ENCODE assay signal across 22 cellular contexts in genomic region chr3:18434731-18435130, GRCh38. TPM values are rescaled to one million over a fixed set of nuclear protein-coding genes. Genes with fewer than 3 reads are reported as not detected.
A peak's percentile ranks its signal among the peaks of the same experiment; 100 is the strongest.
DNase-seq lines count a peak whose midpoint lies in the region; ATAC-seq and TF ChIP-seq lines count a peak whose summit lies in the region.
"Had no signal": no experiment of that assay in that cellular context is flagged by ENCODE, and none has a peak within 500 bp of the region (broad histone marks: within the 10 kb centered on the region; RNA-seq: fewer than 3 reads in every experiment).

No MANE protein-coding gene starts in this region.

- CTCF ChIA-PET in activated CD8-positive, alpha-beta memory T cell treated with anti-CD3 and anti-CD28 coated beads, Interleukin-2, amount 10 ng/mL, durations not matched to agents 7 days and 5 days (lab: Charles Lee) = no interaction called here
- CTCF ChIA-PET in HEK293 (lab: Yijun Ruan, JAX) (interaction anchor here (0.6 kb wide), 1 partner anchor 25 kb away, joined by 3 read pairs; no protein-coding TSS in a partner anchor), MCF 10A (lab: Yijun Ruan, JAX) (no interaction called here)

- no peaks in the 10 kb centered on the region for H3K36me3 ChIP-seq in HEK293 (ENCODE audit: control insufficient read depth in 2 of 2, insufficient read depth in 1 of 2, low read length in 2 of 2)
- no peaks in the 10 kb centered on the region for H3K36me3 ChIP-seq in adrenal gland (replicated peaks in 1 of 2)
- H3K36me3 ChIP-seq: ascending aorta, esophagus squamous epithelium, HAP-1, ovary, vagina, WERI-Rb-1 had no signal

- H3K27me3 ChIP-seq in adrenal gland = peaks cover 39% of the 10 kb centered on the region
- H3K27me3 ChIP-seq: ascending aorta; BLaER1 treated with 17β-estradiol and CSF1 and Interleukin-3, amounts not matched to agents 10 nM and 100 nM; ovary; vagina had no signal

- no peak overlapping the region for H3K4me3 ChIP-seq in HEK293 (ENCODE audit: low read depth, low read length)
- no peak overlapping the region for H3K4me3 ChIP-seq in adrenal gland
- H3K4me3 ChIP-seq: ascending aorta; BLaER1 treated with 17β-estradiol and CSF1 and Interleukin-3, amounts not matched to agents 10 nM and 100 nM; esophagus squamous epithelium; HAP-1; hepatocyte; ovary; vagina had no signal

- peaks cover 70% of the 10 kb centered on the region for H3K4me1 Mint-ChIP-seq in activated CD8-positive, alpha-beta memory T cell treated with anti-CD3 and anti-CD28 coated beads, Interleukin-2, amount 10 ng/mL, durations not matched to agents 7 days and 5 days
- H3K4me1 Mint-ChIP-seq in activated T-helper 1 cell treated with anti-CD3 and anti-CD28 coated beads, Interleukin-12 subunit alpha, Interleukin-12 subunit beta, Interleukin-2, Interleukin-4 antibody, amounts not matched to agents 30 ng/mL and 10 ng/mL and 1 ng/mL, durations not matched to agents 14 hours and 24 hours and 36 hours (ENCODE audit: low read depth) = peaks cover 57% of the 10 kb centered on the region
- peaks cover 33 to 78% (median 63%) of the 10 kb centered on the region in 4 donors for H3K4me1 Mint-ChIP-seq in naive thymus-derived CD8-positive, alpha-beta T cell
- H3K4me1 Mint-ChIP-seq in MCF 10A (ENCODE audit: insufficient read depth, unreplicated experiment) = no peaks in the 10 kb centered on the region

- H3K36me3 Mint-ChIP-seq in activated CD8-positive, alpha-beta memory T cell treated with anti-CD3 and anti-CD28 coated beads, Interleukin-2, amount 10 ng/mL, durations not matched to agents 7 days and 5 days = peaks cover 57% of the 10 kb centered on the region
- H3K36me3 Mint-ChIP-seq in activated T-helper 1 cell treated with anti-CD3 and anti-CD28 coated beads, Interleukin-12 subunit alpha, Interleukin-12 subunit beta, Interleukin-2, Interleukin-4 antibody, amounts not matched to agents 30 ng/mL and 10 ng/mL and 1 ng/mL, durations not matched to agents 14 hours and 24 hours and 36 hours (ENCODE audit: low read depth) = peaks cover 70% of the 10 kb centered on the region
- peaks cover 0 to 45% (median 5%) of the 10 kb centered on the region in 3 donors for H3K36me3 Mint-ChIP-seq in naive thymus-derived CD8-positive, alpha-beta T cell
- H3K36me3 Mint-ChIP-seq in MCF 10A (ENCODE audit: insufficient read depth, unreplicated experiment) = no peaks in the 10 kb centered on the region
- H3K36me3 Mint-ChIP-seq: naive B cell had no signal

- BruUV-seq in MCF 10A (replicated peaks; lab: Mats Ljungman, UMichigan) = no TSS peak

- H3K9me3 Mint-ChIP-seq in activated CD8-positive, alpha-beta memory T cell treated with anti-CD3 and anti-CD28 coated beads, Interleukin-2, amount 10 ng/mL, durations not matched to agents 7 days and 5 days (ENCODE audit: low read depth) = no peaks in the 10 kb centered on the region
- H3K9me3 Mint-ChIP-seq in activated T-helper 1 cell treated with anti-CD3 and anti-CD28 coated beads, Interleukin-12 subunit alpha, Interleukin-12 subunit beta, Interleukin-2, Interleukin-4 antibody, amounts not matched to agents 30 ng/mL and 10 ng/mL and 1 ng/mL, durations not matched to agents 14 hours and 24 hours and 36 hours = no peaks in the 10 kb centered on the region
- no peaks in the 10 kb centered on the region for H3K9me3 Mint-ChIP-seq in naive thymus-derived CD8-positive, alpha-beta T cell
- H3K9me3 Mint-ChIP-seq in MCF 10A (ENCODE audit: unreplicated experiment) = no peaks in the 10 kb centered on the region
- H3K9me3 Mint-ChIP-seq: naive B cell had no signal

- intact Hi-C loops in activated T-helper 1 cell treated with anti-CD3 and anti-CD28 coated beads, Interleukin-12 subunit alpha, Interleukin-12 subunit beta, Interleukin-2, Interleukin-4 antibody, amounts not matched to agents 30 ng/mL and 10 ng/mL and 1 ng/mL, durations not matched to agents 14 hours and 24 hours and 36 hours (cut with micrococcal nuclease) = loop anchor here (1.0 kb wide), 2 partner anchors 8 to 9 kb away; no protein-coding TSS in a partner anchor
- intact Hi-C loops in MCF 10A (cut with micrococcal nuclease) = no loop called here
- intact Hi-C loops in adrenal gland (cut with DNase I) = no loop called here

- H3K27ac ChIP-seq in HEK293 (ENCODE audit: extremely low read depth, low read depth, low read length) = no peak overlapping the region
- H3K27ac ChIP-seq in adrenal gland = no peak overlapping the region
- H3K27ac ChIP-seq: ascending aorta; BLaER1 treated with 17β-estradiol and CSF1 and Interleukin-3, amounts not matched to agents 10 nM and 100 nM; esophagus squamous epithelium; hepatocyte; ovary; vagina; WERI-Rb-1 had no signal

- peak overlapping the region; percentile 67 for H3K27ac Mint-ChIP-seq in activated CD8-positive, alpha-beta memory T cell treated with anti-CD3 and anti-CD28 coated beads, Interleukin-2, amount 10 ng/mL, durations not matched to agents 7 days and 5 days
- peak overlapping the region; percentile 85 for H3K27ac Mint-ChIP-seq in activated T-helper 1 cell treated with anti-CD3 and anti-CD28 coated beads, Interleukin-12 subunit alpha, Interleukin-12 subunit beta, Interleukin-2, Interleukin-4 antibody, amounts not matched to agents 30 ng/mL and 10 ng/mL and 1 ng/mL, durations not matched to agents 14 hours and 24 hours and 36 hours
- H3K27ac Mint-ChIP-seq in naive thymus-derived CD8-positive, alpha-beta T cell = peak overlapping the region; percentile 85 to 97 (median 93)
- H3K27ac Mint-ChIP-seq in MCF 10A (ENCODE audit: low read depth, unreplicated experiment) = no peak overlapping the region

- H3K4me1 ChIP-seq in HEK293 (ENCODE audit: control insufficient read depth, insufficient read depth, low read length) = peaks cover 18% of the 10 kb centered on the region
- no peaks in the 10 kb centered on the region for H3K4me1 ChIP-seq in adrenal gland (replicated peaks in 1 of 2)
- H3K4me1 ChIP-seq: ascending aorta, vagina had no signal

- TF ChIP-seq CTCF in HEK293 (tag by site-specific recombination; IDR thresholded peaks at IDR 0.05) (no peak), omental fat pad (IDR thresholded peaks at IDR 0.05) (no peak), MCF 10A (IDR thresholded peaks at IDR 0.05; ENCODE audit: unreplicated experiment) (no peak), adrenal gland (IDR thresholded peaks at IDR 0.05) (no peak)

- POLR2A ChIA-PET in HEK293 (lab: Yijun Ruan, JAX) (no interaction called here), MCF 10A (lab: Yijun Ruan, JAX) (interaction anchor here (0.6 kb wide), 1 partner anchor 14 kb away, joined by 3 read pairs; no protein-coding TSS in a partner anchor)
- POLR2A ChIA-PET in naive thymus-derived CD8-positive, alpha-beta T cell (lab: Charles Lee) = interaction anchor here (1.6 to 1.8 kb wide), 2 partner anchors 9 to 11 kb away, joined by 3 read pairs; partner anchors contain the start of gene SATB1

- H3K9me3 ChIP-seq in HEK293 (ENCODE audit: control insufficient read depth, insufficient read depth, low read depth, low read length) = no peaks in the 10 kb centered on the region
- no peaks in the 10 kb centered on the region for H3K9me3 ChIP-seq in adrenal gland (replicated peaks in 1 of 3)
- H3K9me3 ChIP-seq: ascending aorta; BLaER1 treated with 17β-estradiol and CSF1 and Interleukin-3, amounts not matched to agents 10 nM and 100 nM; esophagus squamous epithelium; HAP-1; ovary; vagina had no signal

- H3K4me3 Mint-ChIP-seq in activated CD8-positive, alpha-beta memory T cell treated with anti-CD3 and anti-CD28 coated beads, Interleukin-2, amount 10 ng/mL, durations not matched to agents 7 days and 5 days = peak overlapping the region; percentile 65
- peak overlapping the region; percentile 91 for H3K4me3 Mint-ChIP-seq in activated T-helper 1 cell treated with anti-CD3 and anti-CD28 coated beads, Interleukin-12 subunit alpha, Interleukin-12 subunit beta, Interleukin-2, Interleukin-4 antibody, amounts not matched to agents 30 ng/mL and 10 ng/mL and 1 ng/mL, durations not matched to agents 14 hours and 24 hours and 36 hours
- H3K4me3 Mint-ChIP-seq in naive thymus-derived CD8-positive, alpha-beta T cell = peak overlapping the region; percentile 75 to 94 (median 85)
- no peak overlapping the region for H3K4me3 Mint-ChIP-seq in MCF 10A (ENCODE audit: unreplicated experiment)
- H3K4me3 Mint-ChIP-seq: naive B cell had no signal

- ATAC-seq in activated CD8-positive, alpha-beta memory T cell treated with anti-CD3 and anti-CD28 coated beads, Interleukin-2, amount 10 ng/mL, durations not matched to agents 7 days and 5 days = no peak
- no peak for ATAC-seq in naive thymus-derived CD8-positive, alpha-beta T cell
- no peak for ATAC-seq in omental fat pad (ENCODE audit: low FRiP score)

- no peak for TF ChIP-seq POLR2A in adrenal gland (IDR thresholded peaks at IDR 0.05)

- WGBS in adrenal gland, 4 donors = 80 to 88% (median 83%) methylated on average over 6 of the region's 6 CpGs

- no peak for DNase-seq in activated CD8-positive, alpha-beta memory T cell treated with anti-CD3 and anti-CD28 coated beads, Interleukin-2, amount 10 ng/mL, durations not matched to agents 7 days and 5 days
- no peak for DNase-seq in activated CD8-positive, alpha-beta memory T cell treated with anti-CD3 and anti-CD28 coated beads for 24 hours
- no peak for DNase-seq in activated T-helper 1 cell treated with anti-CD3 and anti-CD28 coated beads, Interleukin-12 subunit alpha, Interleukin-12 subunit beta, Interleukin-2, Interleukin-4 antibody, amounts not matched to agents 30 ng/mL and 10 ng/mL and 1 ng/mL, durations not matched to agents 14 hours and 24 hours and 36 hours (ENCODE audit: low spot score)
- DNase-seq in naive thymus-derived CD8-positive, alpha-beta T cell = no peak
- DNase-seq in omental fat pad (ENCODE audit: low spot score) = no peak
- DNase-seq in MCF 10A (ENCODE audit: unreplicated experiment) = no peak
- DNase-seq in adrenal gland = no peak
- DNase-seq: activated effector memory CD4-positive, alpha-beta T cell treated with Interleukin-2 at 50 U/mL for 16 hours; cortex of kidney; esophagus squamous epithelium; naive B cell; NCI-H1694; ovary; retina; T-helper 9 cell; WERI-Rb-1 had no signal

- H3K27me3 Mint-ChIP-seq in activated CD8-positive, alpha-beta memory T cell treated with anti-CD3 and anti-CD28 coated beads, Interleukin-2, amount 10 ng/mL, durations not matched to agents 7 days and 5 days = no peaks in the 10 kb centered on the region
- H3K27me3 Mint-ChIP-seq in activated T-helper 1 cell treated with anti-CD3 and anti-CD28 coated beads, Interleukin-12 subunit alpha, Interleukin-12 subunit beta, Interleukin-2, Interleukin-4 antibody, amounts not matched to agents 30 ng/mL and 10 ng/mL and 1 ng/mL, durations not matched to agents 14 hours and 24 hours and 36 hours (ENCODE audit: insufficient read depth) = no peaks in the 10 kb centered on the region
- H3K27me3 Mint-ChIP-seq in naive thymus-derived CD8-positive, alpha-beta T cell = no peaks in the 10 kb centered on the region
- H3K27me3 Mint-ChIP-seq in MCF 10A (ENCODE audit: insufficient read depth, unreplicated experiment) = peaks cover 82% of the 10 kb centered on the region
- H3K27me3 Mint-ChIP-seq: naive B cell had no signal

RNA-seq across cellular contexts. Expression of gene SATB1, which starts 9.6 kb away (rescaled TPM):
- 100 to 1,000 TPM; 164 to 233 TPM for total RNA-seq in activated CD8-positive, alpha-beta memory T cell treated with anti-CD3 and anti-CD28 coated beads, Interleukin-2, amount 10 ng/mL, durations not matched to agents 7 days and 5 days
- total RNA-seq in activated T-helper 1 cell treated with anti-CD3 and anti-CD28 coated beads, Interleukin-12 subunit alpha, Interleukin-12 subunit beta, Interleukin-2, Interleukin-4 antibody, amounts not matched to agents 30 ng/mL and 10 ng/mL and 1 ng/mL, durations not matched to agents 14 hours and 24 hours and 36 hours = 679 and 686 TPM in 2 replicates
- total RNA-seq in naive thymus-derived CD8-positive, alpha-beta T cell = 100 to 1,000 TPM; 429 to 436 TPM
- polyA plus RNA-seq in naive thymus-derived CD8-positive, alpha-beta T cell = 100 to 1,000 TPM; 196 to 265 (median 242) TPM
- total RNA-seq in omental fat pad (10 to 100 TPM; 20.2 to 42.9 (median 30.6) TPM), MCF 10A (2022) (0.23 and 0.44 TPM in 2 replicates), adrenal gland (10 to 100 TPM in 7 of 8 donors, 1 to 10 TPM in 1; 9.8 to 31.5 (median 19.5) TPM)
- 10 to 100 TPM in 2 of 3 donors, 1 to 10 TPM in 1; 9.1 to 12.3 (median 12.3) TPM for polyA plus RNA-seq in adrenal gland
